In the genomic region with DNA sequence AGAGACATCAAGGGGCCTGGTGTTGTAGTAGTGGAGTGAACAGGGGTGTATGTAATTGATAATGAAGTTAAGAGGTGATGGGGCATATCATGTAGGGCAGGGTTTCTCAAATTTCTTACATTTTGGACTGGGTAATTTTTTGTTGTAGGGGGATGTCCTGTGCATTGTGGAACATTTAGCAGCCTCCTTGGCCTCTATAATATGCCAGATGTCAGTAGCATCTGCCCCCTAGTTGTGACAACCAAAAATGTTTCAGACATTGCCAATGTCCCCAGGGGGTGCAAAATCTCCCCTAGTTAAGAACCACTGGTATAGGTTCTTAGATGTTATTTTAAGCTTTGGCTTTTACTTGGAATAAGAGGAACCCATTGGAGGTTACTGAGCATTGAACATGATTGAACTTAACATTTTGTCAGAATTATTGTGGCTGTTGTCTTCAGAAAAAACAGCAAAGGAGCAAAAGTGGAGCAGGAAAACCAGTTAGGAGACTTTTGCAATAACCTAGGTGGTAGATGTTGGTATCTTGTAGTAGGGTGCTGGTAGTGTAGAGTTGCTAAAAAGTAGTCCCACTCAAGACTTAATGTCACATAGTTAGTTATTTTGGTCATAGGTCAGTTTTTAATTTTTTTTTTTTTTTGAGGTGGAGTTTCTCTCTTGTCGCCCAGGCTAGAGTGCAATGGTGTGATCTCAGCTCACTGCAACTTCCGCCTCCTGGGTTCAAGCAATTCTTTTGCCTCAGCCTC, we compare ENCODE assay signal across 12 cellular contexts. TPM values are rescaled to one million over a fixed set of nuclear protein-coding genes. Genes with fewer than 3 reads are reported as not detected.
A peak's percentile ranks its signal among the peaks of the same experiment; 100 is the strongest.
DNase-seq lines count a peak whose midpoint lies in the region; ATAC-seq and TF ChIP-seq lines count a peak whose summit lies in the region.
"Had no signal": no experiment of that assay in that cellular context is flagged by ENCODE, and none has a peak within 500 bp of the region (broad histone marks: within the 10 kb centered on the region; RNA-seq: fewer than 3 reads in every experiment).

No MANE protein-coding gene starts in this region.

- ATAC-seq in HG03432 (IDR thresholded peaks at IDR 0.05; ENCODE audit: unreplicated experiment) = peak; percentile 71
- peak; percentile 45 for ATAC-seq in activated CD8-positive, alpha-beta T cell treated with anti-CD3 and anti-CD28 coated beads for 36 hours
- ATAC-seq in stimulated activated naive CD8-positive, alpha-beta T cell treated with anti-CD3 and anti-CD28 coated beads, Interleukin-15, amount 100 ng/mL, for 72 hours = peak; percentile 65
- ATAC-seq: foreskin keratinocyte had no signal

- H3K27ac ChIP-seq in breast epithelium = no peak overlapping the region
- H3K27ac ChIP-seq in tibial nerve = no peak overlapping the region
- H3K27ac ChIP-seq in spleen = no peak overlapping the region
- H3K27ac ChIP-seq: foreskin keratinocyte had no signal

- WGBS in tibial nerve, 2 donors = 91 to 95% methylated on average over 2 of the region's 2 CpGs
- WGBS in spleen, 5 donors = 92 to 100% (median 95%) methylated on average over 2 of the region's 2 CpGs

- H3K36me3 Mint-ChIP-seq in MCF 10A (ENCODE audit: insufficient read depth, unreplicated experiment) = peaks cover 46% of the 10 kb centered on the region
- H3K36me3 Mint-ChIP-seq in activated CD8-positive, alpha-beta T cell treated with anti-CD3 and anti-CD28 coated beads for 36 hours (ENCODE audit: low read depth) = peaks cover 35% of the 10 kb centered on the region
- H3K36me3 Mint-ChIP-seq in T-helper 2 cell treated with Interferon-gamma antibody and Interleukin-4, amounts not matched to agents 5 μg/mL and 100 μg/mL, for 36 hours (ENCODE audit: low read depth) = peaks cover 34% of the 10 kb centered on the region

- no peaks in the 10 kb centered on the region for H3K27me3 ChIP-seq in breast epithelium
- H3K27me3 ChIP-seq in tibial nerve = no peaks in the 10 kb centered on the region
- no peaks in the 10 kb centered on the region for H3K27me3 ChIP-seq in spleen (replicated peaks in 1 of 7)
- H3K27me3 ChIP-seq: foreskin keratinocyte had no signal

- no TSS peak for BruUV-seq in MCF 10A (replicated peaks; lab: Mats Ljungman, UMichigan)

- no peak for TF ChIP-seq CTCF in MCF 10A (IDR thresholded peaks at IDR 0.05; ENCODE audit: unreplicated experiment)
- TF ChIP-seq CTCF in breast epithelium (IDR thresholded peaks at IDR 0.05) = no peak
- peak; percentile 54 for TF ChIP-seq CTCF in activated CD8-positive, alpha-beta T cell treated with anti-CD3 and anti-CD28 coated beads for 36 hours (IDR thresholded peaks at IDR 0.05)
- TF ChIP-seq CTCF in tibial nerve (IDR thresholded peaks at IDR 0.05) = no peak
- TF ChIP-seq CTCF in spleen (IDR thresholded peaks at IDR 0.05 in 8 of 11, conservative IDR thresholded peaks at IDR 0.05 in 3 of 11) = no peak

- H3K36me3 ChIP-seq in breast epithelium (no peaks in the 10 kb centered on the region), tibial nerve (peaks cover 0 to 9% (median 0%) of the 10 kb centered on the region in 3 donors), spleen (peaks cover 0 to 41% (median 8%) of the 10 kb centered on the region in 6 donors)

- H3K4me3 ChIP-seq in breast epithelium (no peak overlapping the region), tibial nerve (no peak overlapping the region), spleen (no peak overlapping the region)

- peak overlapping the region; percentile 4 for H3K27ac Mint-ChIP-seq in MCF 10A (ENCODE audit: low read depth, unreplicated experiment)
- H3K27ac Mint-ChIP-seq in activated CD8-positive, alpha-beta T cell treated with anti-CD3 and anti-CD28 coated beads for 36 hours = no peak overlapping the region
- H3K27ac Mint-ChIP-seq in stimulated activated naive CD8-positive, alpha-beta T cell treated with anti-CD3 and anti-CD28 coated beads, Interleukin-15, amount 100 ng/mL, for 72 hours = no peak overlapping the region
- no peak overlapping the region for H3K27ac Mint-ChIP-seq in T-helper 2 cell treated with Interferon-gamma antibody and Interleukin-4, amounts not matched to agents 5 μg/mL and 100 μg/mL, for 36 hours
- H3K27ac Mint-ChIP-seq: activated naive CD4-positive, alpha-beta T cell treated with anti-CD3 and anti-CD28 coated beads, Interleukin-2, amount 50 U/mL, for 72 hours had no signal

- DNase-seq in MCF 10A (ENCODE audit: unreplicated experiment) (no peak), breast epithelium (ENCODE audit: low spot score in 2 of 2) (no peak), tibial nerve (ENCODE audit: low spot score in 2 of 2) (no peak), spleen (no peak)
- no peak for DNase-seq in activated CD8-positive, alpha-beta T cell treated with anti-CD3 and anti-CD28 coated beads for 36 hours
- no peak for DNase-seq in stimulated activated naive CD8-positive, alpha-beta T cell treated with anti-CD3 and anti-CD28 coated beads, Interleukin-15, amount 100 ng/mL, for 72 hours
- no peak for DNase-seq in T-helper 2 cell treated with Interferon-gamma antibody and Interleukin-4, amounts not matched to agents 5 μg/mL and 100 μg/mL, for 36 hours (ENCODE audit: low spot score)
- DNase-seq: activated CD4-positive, CD25-positive, alpha-beta regulatory T cell treated with anti-CD3 and anti-CD28 coated beads, Interleukin-2, amount 50 U/mL, for 72 hours; foreskin keratinocyte; SHP77 treated with DMSO at 0.1 percent for 48 hours had no signal

- peaks cover 49% of the 10 kb centered on the region for H3K4me1 Mint-ChIP-seq in MCF 10A (ENCODE audit: insufficient read depth, unreplicated experiment)
- peaks cover 52% of the 10 kb centered on the region for H3K4me1 Mint-ChIP-seq in activated CD8-positive, alpha-beta T cell treated with anti-CD3 and anti-CD28 coated beads for 36 hours (ENCODE audit: low read depth)
- peaks cover 58% of the 10 kb centered on the region for H3K4me1 Mint-ChIP-seq in stimulated activated naive CD8-positive, alpha-beta T cell treated with anti-CD3 and anti-CD28 coated beads, Interleukin-15, amount 100 ng/mL, for 72 hours
- peaks cover 43% of the 10 kb centered on the region for H3K4me1 Mint-ChIP-seq in T-helper 2 cell treated with Interferon-gamma antibody and Interleukin-4, amounts not matched to agents 5 μg/mL and 100 μg/mL, for 36 hours (ENCODE audit: low read depth)

- H3K4me3 Mint-ChIP-seq in MCF 10A (ENCODE audit: unreplicated experiment) = no peak overlapping the region
- H3K4me3 Mint-ChIP-seq in activated CD8-positive, alpha-beta T cell treated with anti-CD3 and anti-CD28 coated beads for 36 hours = no peak overlapping the region
- no peak overlapping the region for H3K4me3 Mint-ChIP-seq in stimulated activated naive CD8-positive, alpha-beta T cell treated with anti-CD3 and anti-CD28 coated beads, Interleukin-15, amount 100 ng/mL, for 72 hours
- H3K4me3 Mint-ChIP-seq in T-helper 2 cell treated with Interferon-gamma antibody and Interleukin-4, amounts not matched to agents 5 μg/mL and 100 μg/mL, for 36 hours = no peak overlapping the region

- TF ChIP-seq POLR2A in breast epithelium (IDR thresholded peaks at IDR 0.05) = no peak
- TF ChIP-seq POLR2A in tibial nerve (IDR thresholded peaks at IDR 0.05) = no peak
- TF ChIP-seq POLR2A in spleen (IDR thresholded peaks at IDR 0.05) = no peak

- no peaks in the 10 kb centered on the region for H3K9me3 Mint-ChIP-seq in MCF 10A (ENCODE audit: unreplicated experiment)
- H3K9me3 Mint-ChIP-seq in activated CD8-positive, alpha-beta T cell treated with anti-CD3 and anti-CD28 coated beads for 36 hours = no peaks in the 10 kb centered on the region
- H3K9me3 Mint-ChIP-seq in stimulated activated naive CD8-positive, alpha-beta T cell treated with anti-CD3 and anti-CD28 coated beads, Interleukin-15, amount 100 ng/mL, for 72 hours = no peaks in the 10 kb centered on the region
- no peaks in the 10 kb centered on the region for H3K9me3 Mint-ChIP-seq in T-helper 2 cell treated with Interferon-gamma antibody and Interleukin-4, amounts not matched to agents 5 μg/mL and 100 μg/mL, for 36 hours
- H3K9me3 Mint-ChIP-seq: activated naive CD4-positive, alpha-beta T cell treated with anti-CD3 and anti-CD28 coated beads, Interleukin-2, amount 50 U/mL, for 72 hours had no signal

- CTCF ChIA-PET in MCF 10A (lab: Yijun Ruan, JAX) = interaction anchor here (0.7 kb wide), 1 partner anchor 14 kb away, joined by 3 read pairs; no protein-coding TSS in a partner anchor
- CTCF ChIA-PET in activated CD8-positive, alpha-beta T cell treated with anti-CD3 and anti-CD28 coated beads for 36 hours (lab: Charles Lee) = interaction anchor here (0.7 to 2.3 kb wide), 4 partner anchors 10 to 1124 kb away, joined by 3 to 6 read pairs (median 4); no protein-coding TSS in a partner anchor

- no peaks in the 10 kb centered on the region for H3K9me3 ChIP-seq in breast epithelium
- H3K9me3 ChIP-seq in tibial nerve = no peaks in the 10 kb centered on the region
- no peaks in the 10 kb centered on the region for H3K9me3 ChIP-seq in spleen

- POLR2A ChIA-PET in MCF 10A (lab: Yijun Ruan, JAX) = interaction anchor here (0.6 kb wide), 1 partner anchor 121 kb away, joined by 3 read pairs; no protein-coding TSS in a partner anchor
- POLR2A ChIA-PET in activated CD8-positive, alpha-beta T cell treated with anti-CD3 and anti-CD28 coated beads for 36 hours (lab: Charles Lee) = no interaction called here

- TF ChIP-seq EP300 in tibial nerve (IDR thresholded peaks at IDR 0.05) = no peak

- H3K4me1 ChIP-seq in breast epithelium = no peaks in the 10 kb centered on the region
- peaks cover 0 to 59% (median 19%) of the 10 kb centered on the region in 4 donors for H3K4me1 ChIP-seq in tibial nerve
- H3K4me1 ChIP-seq in spleen = peaks cover 13 to 72% (median 28%) of the 10 kb centered on the region in 6 donors

- no peaks in the 10 kb centered on the region for H3K27me3 Mint-ChIP-seq in MCF 10A (ENCODE audit: insufficient read depth, unreplicated experiment)
- no peaks in the 10 kb centered on the region for H3K27me3 Mint-ChIP-seq in activated CD8-positive, alpha-beta T cell treated with anti-CD3 and anti-CD28 coated beads for 36 hours
- no peaks in the 10 kb centered on the region for H3K27me3 Mint-ChIP-seq in stimulated activated naive CD8-positive, alpha-beta T cell treated with anti-CD3 and anti-CD28 coated beads, Interleukin-15, amount 100 ng/mL, for 72 hours
- no peaks in the 10 kb centered on the region for H3K27me3 Mint-ChIP-seq in T-helper 2 cell treated with Interferon-gamma antibody and Interleukin-4, amounts not matched to agents 5 μg/mL and 100 μg/mL, for 36 hours (ENCODE audit: low read depth)

- intact Hi-C loops in MCF 10A (cut with micrococcal nuclease) (no loop called here), breast epithelium (cut with DNase I; ENCODE audit: low total_unique reads) (no loop called here), spleen (cut with DNase I; ENCODE audit: low total_unique reads) (no loop called here)
- intact Hi-C loops in activated CD8-positive, alpha-beta T cell treated with anti-CD3 and anti-CD28 coated beads for 36 hours (cut with micrococcal nuclease) = no loop called here

RNA-seq across cellular contexts. Expression of a gene that starts 6.2 kb away (rescaled TPM):
- 28.9 and 32.9 TPM in 2 replicates for total RNA-seq in MCF 10A (2022)
- total RNA-seq in breast epithelium = 10 to 100 TPM; 21.9 to 31.3 (median 23.6) TPM
- total RNA-seq in activated CD8-positive, alpha-beta T cell treated with anti-CD3 and anti-CD28 coated beads for 36 hours = 10 to 100 TPM; 21.1 to 21.4 TPM
- total RNA-seq in tibial nerve = 10 to 100 TPM; 16.5 to 27.4 (median 24.2) TPM
- total RNA-seq in spleen = 10 to 100 TPM; 14.7 to 27.9 (median 22.5) TPM
- 1 to 10 TPM; 4.6 to 7.4 (median 5.4) TPM for polyA plus RNA-seq in spleen
